In genomic region chr5:140174472-140175366, GRCh38 we compare ENCODE assay signal across 1 cellular context.
TF ChIP-seq lines count a peak whose summit lies in the region.

CYSTM1 (plus strand) TSS chr5:140175188; CDS start chr5:140194466, 19,278 bp downstream.

TF ChIP-seq in GM23338, 12 proteins besides CTCF, POLR2A, EP300 and RAD21 (continued from another document):
- no peak for TF ChIP-seq ZNF462 (CRISPR knock-in tag; IDR thresholded peaks at IDR 0.05)
- TF ChIP-seq ZNF114 (CRISPR knock-in tag; IDR thresholded peaks at IDR 0.05): no peak
- TF ChIP-seq JUNB (IDR thresholded peaks at IDR 0.05; ENCODE audit: unreplicated experiment): no peak
- TF ChIP-seq EZH2phosphoT487 (IDR thresholded peaks at IDR 0.05; ENCODE audit: unreplicated experiment): no peak
- TF ChIP-seq STAT1 (IDR thresholded peaks at IDR 0.05; ENCODE audit: unreplicated experiment): no peak
- TF ChIP-seq POLR2AphosphoS5 (IDR thresholded peaks at IDR 0.05; ENCODE audit: low read depth): peak; percentile 85
- TF ChIP-seq EZH2 (IDR thresholded peaks at IDR 0.05; ENCODE audit: low read depth, unreplicated experiment): no peak
- TF ChIP-seq, protein P1, sequence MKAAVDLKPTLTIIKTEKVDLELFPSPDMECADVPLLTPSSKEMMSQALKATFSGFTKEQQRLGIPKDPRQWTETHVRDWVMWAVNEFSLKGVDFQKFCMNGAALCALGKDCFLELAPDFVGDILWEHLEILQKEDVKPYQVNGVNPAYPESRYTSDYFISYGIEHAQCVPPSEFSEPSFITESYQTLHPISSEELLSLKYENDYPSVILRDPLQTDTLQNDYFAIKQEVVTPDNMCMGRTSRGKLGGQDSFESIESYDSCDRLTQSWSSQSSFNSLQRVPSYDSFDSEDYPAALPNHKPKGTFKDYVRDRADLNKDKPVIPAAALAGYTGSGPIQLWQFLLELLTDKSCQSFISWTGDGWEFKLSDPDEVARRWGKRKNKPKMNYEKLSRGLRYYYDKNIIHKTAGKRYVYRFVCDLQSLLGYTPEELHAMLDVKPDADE (IDR thresholded peaks at IDR 0.05): peak; percentile 36; the same call in 1 of the 2 replicates
